In the genomic region with DNA sequence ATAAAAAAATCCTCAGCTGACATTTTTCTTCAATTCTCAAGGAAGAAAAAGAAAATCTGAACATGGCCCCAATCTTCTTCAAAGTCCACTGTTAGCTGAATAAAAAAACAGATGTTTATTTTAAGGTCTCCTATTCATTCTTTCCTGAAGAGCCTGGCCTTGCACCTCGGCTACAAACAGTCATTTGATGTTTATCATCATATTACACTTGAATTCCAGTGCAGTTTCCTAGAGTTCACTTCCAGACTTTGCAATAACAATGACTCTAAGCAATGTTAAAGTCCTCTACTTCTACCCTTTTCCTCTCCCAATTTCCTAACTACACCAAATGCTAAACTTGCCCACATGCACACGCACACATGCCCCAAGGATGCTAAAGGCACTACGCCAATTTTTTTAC, we compare ENCODE assay signal across 24 cellular contexts.
A peak's percentile ranks its signal among the peaks of the same experiment; 100 is the strongest.
DNase-seq lines count a peak whose midpoint lies in the region; ATAC-seq, FAIRE-seq and TF ChIP-seq lines count a peak whose summit lies in the region.
"Had no signal": no experiment of that assay in that cellular context is flagged by ENCODE, and none has a peak within 500 bp of the region (broad histone marks: within the 10 kb centered on the region; RNA-seq: fewer than 3 reads in every experiment).

No MANE protein-coding gene starts in this region.

- H3K36me3 Mint-ChIP-seq in astrocyte (ENCODE audit: low read depth, unreplicated experiment) (peaks cover 15% of the 10 kb centered on the region), progenitor cell of endocrine pancreas (ENCODE audit: insufficient read depth) (peaks cover 25% of the 10 kb centered on the region)
- H3K36me3 Mint-ChIP-seq in activated T-cell treated with anti-CD3 and anti-CD28 coated beads, Interleukin-2, amount 50 U/mL, for 4 hours (ENCODE audit: insufficient read depth), result peaks cover 43% of the 10 kb centered on the region

- peak overlapping the region; percentile 43 for H3K27ac ChIP-seq in astrocyte (ENCODE audit: low read depth, low read length)
- H3K27ac ChIP-seq: neural progenitor cell, prostate gland had no signal

- H3K9me3 Mint-ChIP-seq in astrocyte (ENCODE audit: unreplicated experiment), result no peaks in the 10 kb centered on the region
- no peaks in the 10 kb centered on the region for H3K9me3 Mint-ChIP-seq in activated T-cell treated with anti-CD3 and anti-CD28 coated beads, Interleukin-2, amount 50 U/mL, for 4 hours
- H3K9me3 Mint-ChIP-seq in progenitor cell of endocrine pancreas (ENCODE audit: low read depth), result peaks cover 2% of the 10 kb centered on the region
- H3K9me3 Mint-ChIP-seq: activated naive CD4-positive, alpha-beta T cell treated with anti-CD3 and anti-CD28 coated beads, Interleukin-2, amount 50 U/mL, for 72 hours; brain; neural progenitor cell had no signal

- H3K4me1 ChIP-seq in astrocyte (ENCODE audit: insufficient read depth, low read length), result peaks cover 32% of the 10 kb centered on the region
- H3K4me1 ChIP-seq: Caco-2, neural progenitor cell, prostate gland had no signal

- no peak overlapping the region for H2AFZ ChIP-seq in astrocyte (ENCODE audit: low read depth, low read length)
- H2AFZ ChIP-seq: neural progenitor cell had no signal

- peak overlapping the region; percentile 58 for H3K4me2 ChIP-seq in astrocyte (ENCODE audit: low read length)
- H3K4me2 ChIP-seq: neural progenitor cell had no signal

- no peaks in the 10 kb centered on the region for H3K27me3 Mint-ChIP-seq in astrocyte (ENCODE audit: low read depth, unreplicated experiment)
- H3K27me3 Mint-ChIP-seq in activated T-cell treated with anti-CD3 and anti-CD28 coated beads, Interleukin-2, amount 50 U/mL, for 4 hours (ENCODE audit: low read depth), result no peaks in the 10 kb centered on the region
- no peaks in the 10 kb centered on the region for H3K27me3 Mint-ChIP-seq in progenitor cell of endocrine pancreas
- H3K27me3 Mint-ChIP-seq: brain had no signal

- H3K79me2 ChIP-seq in astrocyte (ENCODE audit: insufficient read depth, low read length), result no peaks in the 10 kb centered on the region

- H3K4me3 Mint-ChIP-seq in astrocyte (ENCODE audit: unreplicated experiment) (no peak overlapping the region), progenitor cell of endocrine pancreas (ENCODE audit: low read depth) (no peak overlapping the region)
- no peak overlapping the region for H3K4me3 Mint-ChIP-seq in activated T-cell treated with anti-CD3 and anti-CD28 coated beads, Interleukin-2, amount 50 U/mL, for 4 hours
- H3K4me3 Mint-ChIP-seq: brain; neural progenitor cell; T-helper 1 cell treated with Interleukin-12 subunit alpha and Interleukin-12 subunit beta and Interleukin-4 antibody, amounts not matched to agents 30 μg/mL and 1 μg/mL, for 36 hours had no signal

- no peaks in the 10 kb centered on the region for H3K27me3 ChIP-seq in astrocyte (ENCODE audit: insufficient read depth, low read length)
- H3K27me3 ChIP-seq: neural progenitor cell had no signal

- no peak overlapping the region for H3K4me3 ChIP-seq in astrocyte (ENCODE audit: insufficient read depth, low read depth, low read length)
- H3K4me3 ChIP-seq: HAP-1, neural progenitor cell, prostate gland had no signal

- H3K27ac Mint-ChIP-seq in astrocyte (ENCODE audit: unreplicated experiment) (no peak overlapping the region), progenitor cell of endocrine pancreas (no peak overlapping the region)
- H3K27ac Mint-ChIP-seq: activated naive CD4-positive, alpha-beta T cell treated with anti-CD3 and anti-CD28 coated beads, Interleukin-2, amount 50 U/mL, for 72 hours; neural progenitor cell; T-helper 1 cell treated with Interleukin-12 subunit alpha and Interleukin-12 subunit beta and Interleukin-4 antibody, amounts not matched to agents 30 μg/mL and 1 μg/mL, for 36 hours had no signal

- H3K36me3 ChIP-seq in astrocyte (ENCODE audit: insufficient read depth, low read length), result peaks cover 6% of the 10 kb centered on the region
- H3K36me3 ChIP-seq: neural progenitor cell, prostate gland had no signal

- FAIRE-seq in astrocyte (lab: Jason Lieb, UNC), result no peak
- FAIRE-seq: GM12891 had no signal

- H3K9ac ChIP-seq in astrocyte (ENCODE audit: low read length), result peak overlapping the region; percentile 4
- H3K9ac ChIP-seq: neural progenitor cell had no signal

- peaks cover 26% of the 10 kb centered on the region for H4K20me1 ChIP-seq in astrocyte (ENCODE audit: insufficient read depth, low read length)

- H3K4me1 Mint-ChIP-seq in astrocyte (ENCODE audit: low read depth, unreplicated experiment) (peaks cover 23% of the 10 kb centered on the region), progenitor cell of endocrine pancreas (ENCODE audit: low read depth) (peaks cover 2% of the 10 kb centered on the region)
- H3K4me1 Mint-ChIP-seq in activated T-cell treated with anti-CD3 and anti-CD28 coated beads, Interleukin-2, amount 50 U/mL, for 4 hours (ENCODE audit: low read depth), result peaks cover 30% of the 10 kb centered on the region
- H3K4me1 Mint-ChIP-seq: neural progenitor cell had no signal

- H3K9me3 ChIP-seq in astrocyte (ENCODE audit: insufficient read depth, low read depth, low read length), result no peaks in the 10 kb centered on the region
- H3K9me3 ChIP-seq: Caco-2, HAP-1, prostate gland had no signal

- DNase-seq in AG08396 (ENCODE audit: low spot score) (peak; percentile 34), HCEC 1CT (peak; percentile 69), astrocyte (ENCODE audit: low read depth) (peak; percentile 57), fibroblast of peridontal ligament (ENCODE audit: extremely low read depth) (peak; percentile 27), glomerular visceral epithelial cell (ENCODE audit: extremely low spot score) (no peak), GDM1 (lab: John Stamatoyannopoulos, UW) (no peak), progenitor cell of endocrine pancreas (ENCODE audit: low spot score, unreplicated experiment) (no peak)
- DNase-seq in activated T-cell treated with anti-CD3 and anti-CD28 coated beads, Interleukin-2, amount 50 U/mL, for 4 hours, result no peak
- DNase-seq: activated CD4-positive, alpha-beta T cell treated with anti-CD3 and anti-CD28 coated beads for 48 hours; activated T-cell treated with anti-CD3 and anti-CD28 coated beads, Interleukin-2, amount 50 U/mL, for 72 hours; C1 segment of cervical spinal cord; Caco-2; DMS79; effector CD8-positive, alpha-beta T cell; NCI-H1694 treated with DMSO at 0.1 percent for 48 hours; NCI-H69; substantia nigra had no signal

- ATAC-seq in activated T-cell treated with anti-CD3 and anti-CD28 coated beads, Interleukin-2, amount 50 U/mL, for 4 hours, result no peak

- no peak for TF ChIP-seq CTCF in astrocyte (IDR thresholded peaks at IDR 0.05; ENCODE audit: insufficient read depth, low read depth, low read length)
- TF ChIP-seq CTCF in progenitor cell of endocrine pancreas (IDR thresholded peaks at IDR 0.05; ENCODE audit: unreplicated experiment), result no peak

Comparison
In these comparisons a context has a peak if more than half of its experiments do, and no peak if none do; other contexts are left out.
1. DNase-seq: peak in AG08396 (single experiment), HCEC 1CT (single experiment), astrocyte (single experiment) and fibroblast of peridontal ligament (single experiment); none in glomerular visceral epithelial cell (single experiment), GDM1 (single experiment), activated T-cell treated with anti-CD3 and anti-CD28 coated beads, Interleukin-2, amount 50 U/mL, for 4 hours (single experiment) and progenitor cell of endocrine pancreas (single experiment).